In the genomic region with DNA sequence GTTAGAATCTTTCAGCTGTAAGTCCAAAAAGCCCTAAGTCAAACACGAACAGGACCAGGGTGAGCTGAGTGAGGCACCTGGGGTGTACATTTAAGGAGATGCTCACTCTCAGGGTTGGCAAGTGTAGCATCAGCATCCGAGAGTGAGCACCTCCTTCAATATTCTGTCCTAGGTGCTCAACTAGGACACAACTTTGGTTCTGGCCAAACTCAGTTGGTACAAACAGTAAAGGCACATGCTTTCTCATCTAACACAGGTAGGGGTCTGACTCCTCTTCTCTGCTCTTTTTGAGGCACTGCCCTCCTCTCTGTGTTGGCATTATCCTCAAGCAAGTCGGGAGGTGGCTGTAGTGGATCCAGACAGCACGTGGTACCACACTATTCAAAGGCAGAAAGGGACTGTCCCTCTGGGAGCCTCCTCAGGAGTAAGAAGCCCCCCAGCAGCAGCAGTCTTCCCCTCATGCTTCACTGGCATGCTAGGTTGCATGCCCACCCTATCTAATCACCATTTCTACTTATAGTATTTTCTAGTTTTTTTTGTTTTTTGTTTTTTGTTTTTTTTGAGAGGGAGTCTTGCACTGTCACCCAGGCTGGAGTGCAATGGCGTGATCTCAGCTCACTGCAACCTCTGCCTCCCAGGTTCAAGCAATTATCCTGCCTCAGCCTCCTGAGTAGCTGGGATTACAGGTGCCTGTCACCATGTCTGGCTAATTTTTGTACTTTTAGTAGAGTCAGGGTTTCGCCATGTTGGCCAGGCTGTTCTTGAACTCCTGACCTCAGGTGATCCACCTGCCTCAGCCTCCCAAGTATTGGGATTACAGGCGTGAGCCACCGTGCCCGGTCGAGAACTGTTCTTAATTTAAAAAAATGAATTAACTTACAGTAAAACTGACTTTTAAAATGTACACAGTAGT, we compare ENCODE assay signal across 16 cellular contexts. TPM values are rescaled to one million over a fixed set of nuclear protein-coding genes. Genes with fewer than 3 reads are reported as not detected.
DNase-seq lines count a peak whose midpoint lies in the region; ATAC-seq and TF ChIP-seq lines count a peak whose summit lies in the region.
"Had no signal": no experiment of that assay in that cellular context is flagged by ENCODE, and none has a peak within 500 bp of the region (broad histone marks: within the 10 kb centered on the region; RNA-seq: fewer than 3 reads in every experiment).

No MANE protein-coding gene starts in this region.

- no peak overlapping the region for H4K5ac ChIP-seq in IMR-90 (ENCODE audit: low read depth, low read length)

- no peak overlapping the region for H2AK5ac ChIP-seq in IMR-90 (ENCODE audit: low read depth, low read length)

- in situ Hi-C loops in IMR-90 (cut with MboI; ENCODE audit: low sequenced_read_pairs) = no loop called here

- no peaks in the 10 kb centered on the region for H3K9me3 ChIP-seq in IMR-90 (ENCODE audit: control insufficient read depth, insufficient read depth, low read length)
- H3K9me3 ChIP-seq in T-helper 17 cell (ENCODE audit: control insufficient read depth, low read length, poor library complexity, severe bottlenecking) = no peaks in the 10 kb centered on the region
- H3K9me3 ChIP-seq in neural progenitor cell (ENCODE audit: low read depth) = no peaks in the 10 kb centered on the region
- no peaks in the 10 kb centered on the region for H3K9me3 ChIP-seq in stomach
- H3K9me3 ChIP-seq: Caco-2 had no signal

- no peak overlapping the region for H3K4me2 ChIP-seq in IMR-90 (ENCODE audit: low read depth, low read length)
- H3K4me2 ChIP-seq in neural progenitor cell = no peak overlapping the region
- H3K4me2 ChIP-seq: GM23338 had no signal

- H4K91ac ChIP-seq in IMR-90 (ENCODE audit: insufficient read depth, low read depth, low read length) = no peak overlapping the region

- TF ChIP-seq RAD21 in IMR-90 (IDR thresholded peaks at IDR 0.05; ENCODE audit: low read length) = no peak

- H3K36me3 ChIP-seq in IMR-90 (ENCODE audit: control insufficient read depth, insufficient read depth, low read length) (no peaks in the 10 kb centered on the region), neural progenitor cell (no peaks in the 10 kb centered on the region), stomach (no peaks in the 10 kb centered on the region)

- no peaks in the 10 kb centered on the region for H3K9me1 ChIP-seq in IMR-90 (ENCODE audit: insufficient read depth, low read length)

- no peak for TF ChIP-seq POLR2A in IMR-90 (IDR thresholded peaks at IDR 0.05; ENCODE audit: low read depth, low read length)
- TF ChIP-seq POLR2A in stomach (IDR thresholded peaks at IDR 0.05) = no peak

- peaks cover 2% of the 10 kb centered on the region; the same call in 1 of the 2 replicates for H3K27me3 ChIP-seq in IMR-90 (ENCODE audit: control insufficient read depth, insufficient read depth, low read length)
- H3K27me3 ChIP-seq in neural progenitor cell = no peaks in the 10 kb centered on the region
- H3K27me3 ChIP-seq in stomach = no peaks in the 10 kb centered on the region

- DNase-seq in IMR-90 (no peak), T-helper 17 cell (no peak), neural progenitor cell (ENCODE audit: low spot score) (no peak), posterior vena cava (ENCODE audit: low spot score) (peak; percentile 60), NCI-H1930 (lab: John Stamatoyannopoulos, UW) (no peak), stomach (no peak)
- DNase-seq: C1 segment of cervical spinal cord; Caco-2; CD4-positive, alpha-beta memory T cell; DMS153; DND-41; H9 had no signal

- TF ChIP-seq EP300 in stomach (IDR thresholded peaks at IDR 0.05) = no peak

- no peak overlapping the region for H2AFZ ChIP-seq in IMR-90 (replicated peaks; ENCODE audit: low read length, poor library complexity)
- no peak overlapping the region for H2AFZ ChIP-seq in neural progenitor cell (replicated peaks)
- H2AFZ ChIP-seq: GM23338 had no signal

- H2BK20ac ChIP-seq in IMR-90 (ENCODE audit: low read depth, low read length) = no peak overlapping the region

- ATAC-seq in IMR-90 (ENCODE audit: low read depth) (no peak), T-helper 17 cell (no peak), HG02973 (IDR thresholded peaks at IDR 0.05; ENCODE audit: unreplicated experiment) (no peak), HG02763 (IDR thresholded peaks at IDR 0.05; ENCODE audit: unreplicated experiment) (no peak)
- ATAC-seq: GM23338, HCT116 had no signal

- H2BK120ac ChIP-seq in IMR-90 (ENCODE audit: low read depth, low read length) = no peak overlapping the region

- dilution Hi-C loops in IMR-90 (cut with HindIII; ENCODE audit: low sequenced_read_pairs, unreplicated experiment) = no loop called here

- H3K9ac ChIP-seq in IMR-90 (ENCODE audit: low read depth, low read length) (no peak overlapping the region), neural progenitor cell (no peak overlapping the region)

- no peaks in the 10 kb centered on the region for H4K20me1 ChIP-seq in IMR-90 (ENCODE audit: insufficient read depth, low read length)
- no peaks in the 10 kb centered on the region for H4K20me1 ChIP-seq in neural progenitor cell (ENCODE audit: low read depth)

- H3K27ac Mint-ChIP-seq in T-helper 17 cell = peak overlapping the region; percentile 43
- peak overlapping the region; percentile 57 for H3K27ac Mint-ChIP-seq in neural progenitor cell
- H3K27ac Mint-ChIP-seq: CD4-positive, alpha-beta memory T cell; GM23338; H9 had no signal

- H3K27ac ChIP-seq in IMR-90 (ENCODE audit: insufficient read depth, low read length) = no peak overlapping the region
- H3K27ac ChIP-seq in neural progenitor cell = no peak overlapping the region
- no peak overlapping the region for H3K27ac ChIP-seq in stomach

- WGBS in IMR-90 (ENCODE audit: extremely low coverage in 2 of 2, insufficient read length in 1 of 2), 2 experiments = 82% methylated on average over 1 of the region's 10 CpGs; no CpG with 5 or more reads in 1 of the 2 experiments
- 77 to 89% (median 84%) methylated on average over 10 of the region's 10 CpGs for WGBS in stomach, 5 donors

- H3K4me1 ChIP-seq in IMR-90 (ENCODE audit: control insufficient read depth, insufficient read depth, low read length) (no peaks in the 10 kb centered on the region), neural progenitor cell (no peaks in the 10 kb centered on the region), stomach (no peaks in the 10 kb centered on the region)
- H3K4me1 ChIP-seq: Caco-2 had no signal

- no peak overlapping the region for H2BK5ac ChIP-seq in IMR-90 (ENCODE audit: low read depth, low read length, poor library complexity, severe bottlenecking)

- no peak overlapping the region; the same call in 1 of the 2 replicates for H3K23ac ChIP-seq in IMR-90 (ENCODE audit: low read depth, low read length)

- H3K4me3 Mint-ChIP-seq in T-helper 17 cell (no peak overlapping the region), neural progenitor cell (no peak overlapping the region)
- H3K4me3 Mint-ChIP-seq: CD4-positive, alpha-beta memory T cell; GM23338; H9 had no signal

- intact Hi-C loops in IMR-90 (cut with micrococcal nuclease) = no loop called here
- intact Hi-C loops in posterior vena cava (cut with DNase I) = no loop called here
- intact Hi-C loops in stomach (cut with DNase I; ENCODE audit: low total_unique reads) = no loop called here

- no TSS peak for BruUV-seq in IMR-90 (replicated peaks; lab: Mats Ljungman, UMichigan)

- H3F3A ChIP-seq in neural progenitor cell (ENCODE audit: low read depth) = no peaks in the 10 kb centered on the region

- 0 out of 2 replicates have a peak overlapping the region, but pooled peaks have one; percentile 57 for H3K14ac ChIP-seq in IMR-90 (replicated peaks; ENCODE audit: low read depth, low read length)

- no peak overlapping the region for H3K56ac ChIP-seq in IMR-90 (ENCODE audit: extremely low read depth, insufficient read depth, low read length)

- H3K4me3 ChIP-seq in IMR-90 (ENCODE audit: insufficient read depth, low read depth, low read length) (no peak overlapping the region), neural progenitor cell (no peak overlapping the region), stomach (no peak overlapping the region)
- H3K4me3 ChIP-seq: GM23338 had no signal

- H3K36me3 Mint-ChIP-seq in T-helper 17 cell (ENCODE audit: low read depth) (no peaks in the 10 kb centered on the region), neural progenitor cell (no peaks in the 10 kb centered on the region)
- H3K36me3 Mint-ChIP-seq: CD4-positive, alpha-beta memory T cell had no signal

- TF ChIP-seq CTCF in IMR-90 (conservative IDR thresholded peaks at IDR 0.05; ENCODE audit: low read depth, low read length) (no peak), neural progenitor cell (IDR thresholded peaks at IDR 0.05) (no peak), stomach (IDR thresholded peaks at IDR 0.05) (no peak)

- H3K18ac ChIP-seq in IMR-90 (ENCODE audit: low read depth, low read length) = no peak overlapping the region

- no peaks in the 10 kb centered on the region for H3K27me3 Mint-ChIP-seq in T-helper 17 cell
- H3K27me3 Mint-ChIP-seq in neural progenitor cell (ENCODE audit: insufficient read depth, low read depth) = no peaks in the 10 kb centered on the region
- H3K27me3 Mint-ChIP-seq: CD4-positive, alpha-beta memory T cell had no signal

- H3K9me3 Mint-ChIP-seq in neural progenitor cell = peaks cover 4% of the 10 kb centered on the region
- H3K9me3 Mint-ChIP-seq: CD4-positive, alpha-beta memory T cell had no signal

- no peak overlapping the region for H4K8ac ChIP-seq in IMR-90 (ENCODE audit: low read depth in 2 of 2, low read length in 2 of 2)

- CTCF ChIA-PET in IMR-90 (lab: Yijun Ruan, JAX) = no interaction called here

- no peak overlapping the region for H2BK15ac ChIP-seq in IMR-90 (ENCODE audit: low read depth, low read length)

- H3K4me1 Mint-ChIP-seq in T-helper 17 cell (no peaks in the 10 kb centered on the region), neural progenitor cell (peaks cover 10% of the 10 kb centered on the region)
- H3K4me1 Mint-ChIP-seq: GM23338, H9 had no signal

- H2AK9ac ChIP-seq in IMR-90 (replicated peaks; ENCODE audit: low read depth, low read length, poor library complexity) = no peak overlapping the region

- POLR2A ChIA-PET in IMR-90 (lab: Charles Lee; ENCODE audit: unreplicated experiment) = no interaction called here

- no peak overlapping the region for H3K4ac ChIP-seq in IMR-90 (ENCODE audit: low read depth, low read length)

- H3K79me2 ChIP-seq in neural progenitor cell (ENCODE audit: low read depth) = no peaks in the 10 kb centered on the region

- H3K79me1 ChIP-seq in IMR-90 (ENCODE audit: low read depth in 1 of 2, low read length in 2 of 2) = no peaks in the 10 kb centered on the region

TF ChIP-seq in IMR-90, 13 proteins besides CTCF, POLR2A, EP300 and RAD21 (continues in another document):
- TF ChIP-seq CEBPB (IDR thresholded peaks at IDR 0.05; ENCODE audit: low read depth, low read length) (no peak), CHD1 (IDR thresholded peaks at IDR 0.05; ENCODE audit: low read depth, low read length) (no peak), SMC3 (IDR thresholded peaks at IDR 0.05; ENCODE audit: low read depth, low read length) (no peak)

RNA-seq across cellular contexts. Expression of gene MAPK1, which starts 14.7 kb away (rescaled TPM):
- total RNA-seq in IMR-90 (2012; rRNA removed) (44.7 and 51.3 TPM in 2 replicates), T-helper 17 cell (10 to 100 TPM; 74.2 to 84.6 TPM), neural progenitor cell (ENCODE audit: low replicate concordance) (44.7 and 61.4 TPM in 2 replicates), posterior vena cava (100 to 1,000 TPM; 138 to 141 TPM), stomach (10 to 100 TPM; 42.0 to 81.6 (median 56.5) TPM)
- polyA plus RNA-seq in IMR-90 (2012; rRNA removed) (33.5 and 41.0 TPM in 2 replicates), stomach (10 to 100 TPM; 10.4 to 20.5 (median 17.5) TPM)
- 12.2 and 12.7 TPM in 2 replicates for polyA plus RNA-seq in IMR-90 (2012; cell fraction: cytosol; rRNA removed)
- 9.4 and 33.2 TPM in 2 replicates for polyA plus RNA-seq in IMR-90 (2012; cell fraction: nucleus; rRNA removed; ENCODE audit: low replicate concordance)
